1 cellular context compared by ENCODE assay signal in genomic region chr10:21754410-21755011, GRCh38.
TF ChIP-seq lines count a peak whose summit lies in the region.

No MANE protein-coding gene starts in this region.

TF ChIP-seq in HepG2, 621 proteins besides CTCF, POLR2A, EP300 and RAD21 (continued from another document and continues in another):
- TF ChIP-seq, protein P1, sequence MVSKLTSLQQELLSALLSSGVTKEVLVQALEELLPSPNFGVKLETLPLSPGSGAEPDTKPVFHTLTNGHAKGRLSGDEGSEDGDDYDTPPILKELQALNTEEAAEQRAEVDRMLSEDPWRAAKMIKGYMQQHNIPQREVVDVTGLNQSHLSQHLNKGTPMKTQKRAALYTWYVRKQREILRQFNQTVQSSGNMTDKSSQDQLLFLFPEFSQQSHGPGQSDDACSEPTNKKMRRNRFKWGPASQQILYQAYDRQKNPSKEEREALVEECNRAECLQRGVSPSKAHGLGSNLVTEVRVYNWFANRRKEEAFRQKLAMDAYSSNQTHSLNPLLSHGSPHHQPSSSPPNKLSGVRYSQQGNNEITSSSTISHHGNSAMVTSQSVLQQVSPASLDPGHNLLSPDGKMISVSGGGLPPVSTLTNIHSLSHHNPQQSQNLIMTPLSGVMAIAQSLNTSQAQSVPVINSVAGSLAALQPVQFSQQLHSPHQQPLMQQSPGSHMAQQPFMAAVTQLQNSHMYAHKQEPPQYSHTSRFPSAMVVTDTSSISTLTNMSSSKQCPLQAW (CRISPR knock-in tag; IDR thresholded peaks at IDR 0.05): no peak
- TF ChIP-seq PITX1 (CRISPR knock-in tag; IDR thresholded peaks at IDR 0.05) (peak; percentile 43; the same call in 1 of the 2 replicates), ETV5 (CRISPR knock-in tag; IDR thresholded peaks at IDR 0.05; ENCODE audit: borderline replicate concordance) (peak; percentile 60), ZNF572 (CRISPR knock-in tag; IDR thresholded peaks at IDR 0.05) (0 out of 2 replicates have a peak, but pooled peaks have one; percentile 27), HIC2 (CRISPR knock-in tag; IDR thresholded peaks at IDR 0.05; ENCODE audit: low read depth) (no peak), THAP11 (CRISPR knock-in tag; IDR thresholded peaks at IDR 0.05) (0 out of 2 replicates have a peak, but pooled peaks have one; percentile 47), LCORL (IDR thresholded peaks at IDR 0.05) (no peak), LCORL (CRISPR knock-in tag; IDR thresholded peaks at IDR 0.05) (0 out of 2 replicates have a peak, but pooled peaks have one; percentile 51), SOX13 (IDR thresholded peaks at IDR 0.05) (no peak), SOX13 (CRISPR knock-in tag; conservative IDR thresholded peaks at IDR 0.05 in 1 of 2, IDR thresholded peaks at IDR 0.05 in 1 of 2) (peak in 1 of 2 experiments; percentile 53; a peak in 1 of 4 replicates), SOX5 (CRISPR knock-in tag; IDR thresholded peaks at IDR 0.05; ENCODE audit: borderline replicate concordance) (peak; percentile 68), KDM6A (CRISPR knock-in tag; IDR thresholded peaks at IDR 0.05; ENCODE audit: low read depth) (0 out of 2 replicates have a peak, but pooled peaks have one; percentile 41), SKI (IDR thresholded peaks at IDR 0.05; ENCODE audit: partially characterized antibody) (peak; percentile 63), ZNF292 (CRISPR knock-in tag; IDR thresholded peaks at IDR 0.05; ENCODE audit: borderline replicate concordance, low read depth) (peak; percentile 75; the same call in 1 of the 2 replicates), CEBPZ (IDR thresholded peaks at IDR 0.05; ENCODE audit: low read length) (no peak), NONO (IDR thresholded peaks at IDR 0.05) (no peak), NONO (CRISPR knock-in tag; conservative IDR thresholded peaks at IDR 0.05) (peak; percentile 45; the same call in 1 of the 2 replicates), MEF2D (CRISPR knock-in tag; IDR thresholded peaks at IDR 0.05) (peak; percentile 79), ZNF776 (CRISPR knock-in tag; IDR thresholded peaks at IDR 0.05) (no peak), HNF4A (CRISPR knock-in tag; IDR thresholded peaks at IDR 0.05) (peak; percentile 79), ZNF34 (CRISPR knock-in tag; IDR thresholded peaks at IDR 0.05; ENCODE audit: borderline replicate concordance) (no peak), ZNF160 (CRISPR knock-in tag; IDR thresholded peaks at IDR 0.05) (no peak), TFDP2 (CRISPR knock-in tag; IDR thresholded peaks at IDR 0.05) (0 out of 2 replicates have a peak, but pooled peaks have one; percentile 13), MIER3 (CRISPR knock-in tag; IDR thresholded peaks at IDR 0.05; ENCODE audit: borderline replicate concordance) (0 out of 2 replicates have a peak, but pooled peaks have one; percentile 56), NR2C2 (CRISPR knock-in tag; IDR thresholded peaks at IDR 0.05; ENCODE audit: borderline replicate concordance) (0 out of 2 replicates have a peak, but pooled peaks have one; percentile 26), ZNF749 (CRISPR knock-in tag; IDR thresholded peaks at IDR 0.05; ENCODE audit: borderline replicate concordance) (no peak), ARID2 (CRISPR knock-in tag; IDR thresholded peaks at IDR 0.05; ENCODE audit: borderline replicate concordance) (no peak), SAP130 (CRISPR knock-in tag; IDR thresholded peaks at IDR 0.05; ENCODE audit: low read depth) (peak; percentile 91), CREB1 (IDR thresholded peaks at IDR 0.05) (0 out of 2 replicates have a peak, but pooled peaks have one; percentile 18), CREB1 (CRISPR knock-in tag; IDR thresholded peaks at IDR 0.05) (no peak), TGIF2 (CRISPR knock-in tag; IDR thresholded peaks at IDR 0.05) (0 out of 2 replicates have a peak, but pooled peaks have one; percentile 56), KDM2A (CRISPR knock-in tag; IDR thresholded peaks at IDR 0.05; ENCODE audit: borderline replicate concordance, low read depth) (peak; percentile 38; the same call in 1 of the 2 replicates), ZNF143 (CRISPR knock-in tag; IDR thresholded peaks at IDR 0.05) (no peak), HOXA3 (CRISPR knock-in tag; IDR thresholded peaks at IDR 0.05) (peak; percentile 37; the same call in 1 of the 2 replicates), BCL6 (CRISPR knock-in tag; IDR thresholded peaks at IDR 0.05) (peak; percentile 93), ZNF263 (CRISPR knock-in tag; IDR thresholded peaks at IDR 0.05) (peak; percentile 94), CBX5 (CRISPR knock-in tag; IDR thresholded peaks at IDR 0.05; ENCODE audit: borderline replicate concordance) (peak; percentile 82; the same call in 1 of the 2 replicates), ZNF609 (CRISPR knock-in tag; IDR thresholded peaks at IDR 0.05; ENCODE audit: borderline replicate concordance) (peak; percentile 54; the same call in 1 of the 2 replicates), ELF3 (CRISPR knock-in tag; IDR thresholded peaks at IDR 0.05) (peak; percentile 86), HNF4G (IDR thresholded peaks at IDR 0.05; ENCODE audit: borderline replicate concordance, low read depth, low read length) (peak; percentile 54), HNF4G (CRISPR knock-in tag; IDR thresholded peaks at IDR 0.05; ENCODE audit: borderline replicate concordance, low read depth) (no peak)
- TF ChIP-seq, protein P2, sequence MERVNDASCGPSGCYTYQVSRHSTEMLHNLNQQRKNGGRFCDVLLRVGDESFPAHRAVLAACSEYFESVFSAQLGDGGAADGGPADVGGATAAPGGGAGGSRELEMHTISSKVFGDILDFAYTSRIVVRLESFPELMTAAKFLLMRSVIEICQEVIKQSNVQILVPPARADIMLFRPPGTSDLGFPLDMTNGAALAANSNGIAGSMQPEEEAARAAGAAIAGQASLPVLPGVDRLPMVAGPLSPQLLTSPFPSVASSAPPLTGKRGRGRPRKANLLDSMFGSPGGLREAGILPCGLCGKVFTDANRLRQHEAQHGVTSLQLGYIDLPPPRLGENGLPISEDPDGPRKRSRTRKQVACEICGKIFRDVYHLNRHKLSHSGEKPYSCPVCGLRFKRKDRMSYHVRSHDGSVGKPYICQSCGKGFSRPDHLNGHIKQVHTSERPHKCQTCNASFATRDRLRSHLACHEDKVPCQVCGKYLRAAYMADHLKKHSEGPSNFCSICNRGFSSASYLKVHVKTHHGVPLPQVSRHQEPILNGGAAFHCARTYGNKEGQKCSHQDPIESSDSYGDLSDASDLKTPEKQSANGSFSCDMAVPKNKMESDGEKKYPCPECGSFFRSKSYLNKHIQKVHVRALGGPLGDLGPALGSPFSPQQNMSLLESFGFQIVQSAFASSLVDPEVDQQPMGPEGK (CRISPR knock-in tag; IDR thresholded peaks at IDR 0.05): peak; percentile 94
- TF ChIP-seq, protein P3, sequence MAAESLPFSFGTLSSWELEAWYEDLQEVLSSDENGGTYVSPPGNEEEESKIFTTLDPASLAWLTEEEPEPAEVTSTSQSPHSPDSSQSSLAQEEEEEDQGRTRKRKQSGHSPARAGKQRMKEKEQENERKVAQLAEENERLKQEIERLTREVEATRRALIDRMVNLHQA (CRISPR knock-in tag; IDR thresholded peaks at IDR 0.05): no peak
- TF ChIP-seq, protein P4, sequence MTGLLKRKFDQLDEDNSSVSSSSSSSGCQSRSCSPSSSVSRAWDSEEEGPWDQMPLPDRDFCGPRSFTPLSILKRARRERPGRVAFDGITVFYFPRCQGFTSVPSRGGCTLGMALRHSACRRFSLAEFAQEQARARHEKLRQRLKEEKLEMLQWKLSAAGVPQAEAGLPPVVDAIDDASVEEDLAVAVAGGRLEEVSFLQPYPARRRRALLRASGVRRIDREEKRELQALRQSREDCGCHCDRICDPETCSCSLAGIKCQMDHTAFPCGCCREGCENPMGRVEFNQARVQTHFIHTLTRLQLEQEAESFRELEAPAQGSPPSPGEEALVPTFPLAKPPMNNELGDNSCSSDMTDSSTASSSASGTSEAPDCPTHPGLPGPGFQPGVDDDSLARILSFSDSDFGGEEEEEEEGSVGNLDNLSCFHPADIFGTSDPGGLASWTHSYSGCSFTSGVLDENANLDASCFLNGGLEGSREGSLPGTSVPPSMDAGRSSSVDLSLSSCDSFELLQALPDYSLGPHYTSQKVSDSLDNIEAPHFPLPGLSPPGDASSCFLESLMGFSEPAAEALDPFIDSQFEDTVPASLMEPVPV (CRISPR knock-in tag; IDR thresholded peaks at IDR 0.05): 0 out of 2 replicates have a peak, but pooled peaks have one; percentile 35
- TF ChIP-seq, protein P5, sequence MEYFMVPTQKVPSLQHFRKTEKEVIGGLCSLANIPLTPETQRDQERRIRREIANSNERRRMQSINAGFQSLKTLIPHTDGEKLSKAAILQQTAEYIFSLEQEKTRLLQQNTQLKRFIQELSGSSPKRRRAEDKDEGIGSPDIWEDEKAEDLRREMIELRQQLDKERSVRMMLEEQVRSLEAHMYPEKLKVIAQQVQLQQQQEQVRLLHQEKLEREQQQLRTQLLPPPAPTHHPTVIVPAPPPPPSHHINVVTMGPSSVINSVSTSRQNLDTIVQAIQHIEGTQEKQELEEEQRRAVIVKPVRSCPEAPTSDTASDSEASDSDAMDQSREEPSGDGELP (IDR thresholded peaks at IDR 0.05; ENCODE audit: borderline replicate concordance, low read depth): peak; percentile 89
